ENCODE assay signal across 12 cellular contexts in the genomic region with DNA sequence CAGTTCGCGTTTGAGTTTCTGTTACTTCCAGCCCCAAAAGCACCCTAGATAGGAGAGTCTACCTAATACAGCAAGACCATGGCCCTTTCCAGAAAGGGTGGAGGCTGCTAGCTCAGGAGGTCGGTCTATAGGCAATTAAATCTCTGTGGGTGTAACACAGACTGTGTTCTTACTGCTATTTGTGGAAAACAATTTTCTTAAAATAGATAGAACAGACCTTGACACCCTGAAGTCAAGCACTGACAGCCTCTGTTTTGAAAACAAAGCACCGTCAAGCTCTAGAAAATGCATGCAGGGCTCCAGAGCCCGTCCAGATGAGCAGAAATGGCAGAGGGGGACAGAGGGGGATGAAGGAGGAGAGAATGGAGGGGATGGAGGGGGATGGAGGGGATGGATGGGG.
DNase-seq lines count a peak whose midpoint lies in the region; ATAC-seq and TF ChIP-seq lines count a peak whose summit lies in the region.
"Had no signal": no experiment of that assay in that cellular context is flagged by ENCODE, and none has a peak within 500 bp of the region (broad histone marks: within the 10 kb centered on the region; RNA-seq: fewer than 3 reads in every experiment).

No MANE protein-coding gene starts in this region.

- no peaks in the 10 kb centered on the region for H3K79me1 ChIP-seq in neuronal stem cell (ENCODE audit: low read depth, low read length)

- no peak overlapping the region for H3K4me3 ChIP-seq in right atrium auricular region
- no peak overlapping the region for H3K4me3 ChIP-seq in neuronal stem cell (ENCODE audit: low read length in 2 of 2)

- no peak overlapping the region for H3K14ac ChIP-seq in neuronal stem cell (ENCODE audit: low read length)

- H2BK120ac ChIP-seq in neuronal stem cell (ENCODE audit: low read depth, low read length) = no peak overlapping the region

- H3K4me1 ChIP-seq in right atrium auricular region = peaks cover 0 to 89% of the 10 kb centered on the region in 2 donors
- H3K4me1 ChIP-seq in neuronal stem cell (ENCODE audit: control insufficient read depth in 2 of 2, insufficient read depth in 1 of 2, low read depth in 1 of 2, low read length in 2 of 2) = peaks cover 0 to 3% of the 10 kb centered on the region in 2 donors

- H3K9me3 ChIP-seq in right atrium auricular region (no peaks in the 10 kb centered on the region), neuronal stem cell (replicated peaks in 1 of 2; ENCODE audit: control insufficient read depth in 2 of 2, insufficient read depth in 1 of 2, low read depth in 1 of 2, low read length in 2 of 2) (no peaks in the 10 kb centered on the region)
- H3K9me3 ChIP-seq: SK-N-SH had no signal

- WGBS in neuronal stem cell (ENCODE audit: extremely low coverage in 2 of 2, insufficient read length in 2 of 2, insufficient replicate concordance in 1 of 2), 2 donors = no CpG with 5 or more reads among the region's 5 CpGs

- no peak overlapping the region for H2BK5ac ChIP-seq in neuronal stem cell (ENCODE audit: low read length)

- no peak overlapping the region for H4K91ac ChIP-seq in neuronal stem cell (ENCODE audit: low read depth, low read length, poor library complexity)

- H2AFZ ChIP-seq in neuronal stem cell (ENCODE audit: low read length) = peak overlapping the region; percentile 18

- no peak overlapping the region for H2BK12ac ChIP-seq in neuronal stem cell (ENCODE audit: low read length)

- no peak overlapping the region for H3K23ac ChIP-seq in neuronal stem cell (ENCODE audit: low read depth, low read length, poor library complexity)

- no peaks in the 10 kb centered on the region for H3K36me3 ChIP-seq in right atrium auricular region
- H3K36me3 ChIP-seq in neuronal stem cell (replicated peaks in 1 of 2; ENCODE audit: control insufficient read depth in 2 of 2, insufficient read depth in 2 of 2, low read length in 2 of 2) = no peaks in the 10 kb centered on the region

- H2BK15ac ChIP-seq in neuronal stem cell (ENCODE audit: low read length) = no peak overlapping the region

- no peak overlapping the region for H3K4me2 ChIP-seq in neuronal stem cell (ENCODE audit: insufficient read depth, low read length, poor library complexity, severe bottlenecking)
- H3K4me2 ChIP-seq: SK-N-SH had no signal

- H3K27ac ChIP-seq in angular gyrus (ENCODE audit: low read depth, low read length) (peak overlapping the region; percentile 5), right atrium auricular region (peak overlapping the region; percentile 87 to 91), neuronal stem cell (replicated peaks; ENCODE audit: low read length) (no peak overlapping the region)

- H2AK5ac ChIP-seq in neuronal stem cell (ENCODE audit: low read depth, low read length) = no peak overlapping the region

- H3K4ac ChIP-seq in neuronal stem cell (ENCODE audit: low read length) = no peak overlapping the region

- H3K18ac ChIP-seq in neuronal stem cell (ENCODE audit: low read length) = no peak overlapping the region

- no peak for TF ChIP-seq CTCF in right atrium auricular region (IDR thresholded peaks at IDR 0.05)

- ATAC-seq in GM19452 (IDR thresholded peaks at IDR 0.05; ENCODE audit: unreplicated experiment) = no peak
- ATAC-seq in GM18909 (IDR thresholded peaks at IDR 0.05; ENCODE audit: poor library complexity, unreplicated experiment) = no peak
- ATAC-seq in HG03159 (IDR thresholded peaks at IDR 0.05; ENCODE audit: unreplicated experiment) = no peak
- ATAC-seq: PC-3 had no signal

- H4K8ac ChIP-seq in neuronal stem cell (ENCODE audit: low read depth, low read length) = no peak overlapping the region

- H3K9ac ChIP-seq in neuronal stem cell (ENCODE audit: low read depth, low read length, poor library complexity) = no peak overlapping the region
- H3K9ac ChIP-seq: SK-N-SH had no signal

- DNase-seq in right atrium auricular region (ENCODE audit: low spot score) (no peak), neuronal stem cell (ENCODE audit: low spot score) (no peak), hepatic stellate cell (ENCODE audit: low spot score) (no peak)
- DNase-seq: DMS 273 treated with DMSO at 0.1 percent for 48 hours, KBM-7, NCI-H1048, PC-3 had no signal

- H3K27me3 ChIP-seq in right atrium auricular region (no peaks in the 10 kb centered on the region), neuronal stem cell (ENCODE audit: control insufficient read depth in 3 of 3, insufficient read depth in 3 of 3, low read depth in 1 of 3, low read length in 3 of 3) (no peaks in the 10 kb centered on the region)
